8 cellular contexts compared by ENCODE assay signal in the genomic region with DNA sequence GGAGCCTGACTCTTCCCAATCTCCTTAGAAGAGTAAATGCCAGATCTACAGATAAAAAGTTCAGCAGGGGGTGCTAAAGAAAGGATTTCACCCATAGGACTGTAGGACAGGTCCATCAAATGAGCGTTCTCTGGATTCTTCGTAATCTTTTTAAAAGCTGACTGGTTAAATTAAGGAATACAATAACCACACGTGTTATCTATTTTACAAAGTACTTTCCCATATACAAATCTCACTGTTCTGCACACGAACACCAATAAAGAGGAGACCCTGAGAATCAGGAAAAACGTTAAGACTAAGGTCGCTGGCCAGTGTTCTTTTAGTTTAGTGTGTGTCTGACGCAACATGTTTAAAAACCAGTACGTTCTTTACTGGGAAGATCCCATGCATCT. TPM values are rescaled to one million over a fixed set of nuclear protein-coding genes. Genes with fewer than 3 reads are reported as not detected.
DNase-seq lines count a peak whose midpoint lies in the region; ATAC-seq, FAIRE-seq and TF ChIP-seq lines count a peak whose summit lies in the region.

No MANE protein-coding gene starts in this region.

- H3K9me3 ChIP-seq in keratinocyte (ENCODE audit: control insufficient read depth, low read depth, low read length): no peaks in the 10 kb centered on the region

- H3K9me1 ChIP-seq in keratinocyte (ENCODE audit: control insufficient read depth, extremely low read depth, insufficient read depth, low read length): no peaks in the 10 kb centered on the region

- intact Hi-C loops in MCF 10A (cut with micrococcal nuclease): loop anchor here (1.0 to 5.0 kb wide), 2 partner anchors 77 to 226 kb away; no protein-coding TSS in a partner anchor

- ATAC-seq in GM18907 (IDR thresholded peaks at IDR 0.05; ENCODE audit: unreplicated experiment): peak; percentile 30
- peak; percentile 19 for ATAC-seq in HG03108 (IDR thresholded peaks at IDR 0.05; ENCODE audit: unreplicated experiment)

- H3K9ac ChIP-seq in keratinocyte (ENCODE audit: control insufficient read depth, extremely low read depth, insufficient read depth, low read length): peak overlapping the region; percentile 86

- H3K79me2 ChIP-seq in keratinocyte (ENCODE audit: control insufficient read depth, insufficient read depth, low read length): no peaks in the 10 kb centered on the region

- peaks cover 5% of the 10 kb centered on the region for H3K4me1 ChIP-seq in keratinocyte (ENCODE audit: control insufficient read depth, extremely low read depth, insufficient read depth, low read length)

- H3K27ac ChIP-seq in keratinocyte (ENCODE audit: control insufficient read depth, insufficient read depth, low read length): peak overlapping the region; percentile 76

- H3K27me3 Mint-ChIP-seq in MCF 10A (ENCODE audit: insufficient read depth, unreplicated experiment): no peaks in the 10 kb centered on the region

- DNase-seq in CD1c-positive myeloid dendritic cell (ENCODE audit: extremely low spot score): peak; percentile 42
- peak; percentile 43 for DNase-seq in NCI-H524 treated with DMSO at 0.1 percent for 48 hours (lab: John Stamatoyannopoulos, UW)
- peak; percentile 63 for DNase-seq in MCF 10A (ENCODE audit: unreplicated experiment)
- DNase-seq in keratinocyte (ENCODE audit: low read depth, low spot score): peak; percentile 17
- DNase-seq in stromal cell of bone marrow (ENCODE audit: low read depth): peak; percentile 31
- no peak for DNase-seq in middle frontal gyrus (ENCODE audit: extremely low spot score, low spot score)

- no peak overlapping the region for H3K27ac Mint-ChIP-seq in MCF 10A (ENCODE audit: low read depth, unreplicated experiment)

- BruUV-seq in MCF 10A (replicated peaks; lab: Mats Ljungman, UMichigan): TSS peak; percentile 51

- H3K4me2 ChIP-seq in keratinocyte (ENCODE audit: control insufficient read depth, extremely low read depth, insufficient read depth, low read depth, low read length): peak overlapping the region; percentile 96

- dilution Hi-C loops in keratinocyte (cut with MboI; ENCODE audit: extremely low pct_ligation_motif_present, low sequenced_read_pairs): no loop called here

- CTCF ChIA-PET in MCF 10A (lab: Yijun Ruan, JAX): interaction anchor here (0.6 to 4.6 kb wide), 29 partner anchors 9 to 1876 kb away, joined by 3 to 143 read pairs (median 3); no protein-coding TSS in a partner anchor

- H3K36me3 Mint-ChIP-seq in MCF 10A (ENCODE audit: insufficient read depth, unreplicated experiment): peaks cover 17% of the 10 kb centered on the region

- FAIRE-seq in keratinocyte (lab: Jason Lieb, UNC): peak; percentile 69

- H2AFZ ChIP-seq in keratinocyte (ENCODE audit: control insufficient read depth, low read length): peak overlapping the region; percentile 99

- POLR2A ChIA-PET in MCF 10A (lab: Yijun Ruan, JAX): interaction anchor here (0.6 to 3.4 kb wide), 19 partner anchors 8 to 1851 kb away, joined by 3 to 24 read pairs (median 3); a partner anchor contains a TSS

- no peaks in the 10 kb centered on the region for H3K9me3 Mint-ChIP-seq in MCF 10A (ENCODE audit: unreplicated experiment)

- H3K4me1 Mint-ChIP-seq in MCF 10A (ENCODE audit: insufficient read depth, unreplicated experiment): no peaks in the 10 kb centered on the region

- no peaks in the 10 kb centered on the region for H4K20me1 ChIP-seq in keratinocyte (ENCODE audit: control insufficient read depth, extremely low read depth, insufficient read depth, low read length)

- peaks cover 3 to 21% of the 10 kb centered on the region in 2 experiments for H3K36me3 ChIP-seq in keratinocyte (ENCODE audit: control insufficient read depth in 2 of 2, extremely low read depth in 1 of 2, insufficient read depth in 2 of 2, low read length in 2 of 2)

- TF ChIP-seq CTCF in MCF 10A (IDR thresholded peaks at IDR 0.05; ENCODE audit: unreplicated experiment) (peak; percentile 40), keratinocyte (optimal IDR thresholded peaks at IDR 0.05 in 1 of 3, IDR thresholded peaks at IDR 0.05 in 1 of 3, conservative IDR thresholded peaks at IDR 0.05 in 1 of 3; ENCODE audit: extremely low read depth in 1 of 3, insufficient read depth in 2 of 3, low read length in 3 of 3) (peak; percentile 16 to 41 (median 17))

- H3K4me3 ChIP-seq in keratinocyte (ENCODE audit: control insufficient read depth in 2 of 3, extremely low read depth in 1 of 3, insufficient read depth in 2 of 3, low read depth in 1 of 3, low read length in 3 of 3): peak overlapping the region; percentile 80 to 97 (median 97)

- no peaks in the 10 kb centered on the region for H3K27me3 ChIP-seq in keratinocyte (ENCODE audit: control insufficient read depth, extremely low read depth, insufficient read depth, low read length)

- H3K4me3 Mint-ChIP-seq in MCF 10A (ENCODE audit: unreplicated experiment): no peak overlapping the region

RNA-seq across cellular contexts. Expression of a gene that starts 0.5 kb away (rescaled TPM):
- 42.9 and 47.7 TPM in 2 replicates for total RNA-seq in MCF 10A (2022)
- polyA plus RNA-seq in keratinocyte: 6.3 to 15.4 TPM (median 11.0 TPM) in 3 replicates
- 12.8 TPM for polyA plus RNA-seq in keratinocyte (2011; ENCODE audit: low read depth)
- polyA plus RNA-seq in keratinocyte (2011; cell fraction: cytosol; rRNA removed): 4.4 and 8.8 TPM in 2 replicates
- 15.4 and 21.8 TPM in 2 replicates for polyA plus RNA-seq in keratinocyte (2011; cell fraction: nucleus; rRNA removed)
- 7.8 and 15.5 TPM in 2 replicates for polyA plus RNA-seq in keratinocyte (2012; ENCODE audit: low replicate concordance)
- 3.5 to 7.0 TPM (median 4.2 TPM) in 3 replicates for polyA minus RNA-seq in keratinocyte
- 3.5 TPM for polyA minus RNA-seq in keratinocyte (2011; cell fraction: cytosol; rRNA and poly(A)+ RNA removed)
- polyA minus RNA-seq in keratinocyte (2011; cell fraction: nucleus; rRNA and poly(A)+ RNA removed): 8.7 and 11.1 TPM in 2 replicates

RNA-seq across cellular contexts. Expression of a gene that starts 0.7 kb away (rescaled TPM):
- 10.8 and 11.3 TPM in 2 replicates for total RNA-seq in MCF 10A (2022)
- polyA plus RNA-seq in keratinocyte: 8.9 to 15.0 TPM (median 12.1 TPM) in 3 replicates
- not detected for polyA plus RNA-seq in keratinocyte (2011; ENCODE audit: low read depth)
- polyA plus RNA-seq in keratinocyte (2011; cell fraction: cytosol; rRNA removed): 15.2 and 19.0 TPM in 2 replicates
- polyA plus RNA-seq in keratinocyte (2011; cell fraction: nucleus; rRNA removed): 5.0 and 7.8 TPM in 2 replicates
- polyA plus RNA-seq in keratinocyte (2012; ENCODE audit: low replicate concordance): 4.5 and 11.0 TPM in 2 replicates
- polyA minus RNA-seq in keratinocyte: 3.5 to 4.6 TPM (median 3.5 TPM) in 3 replicates
- polyA minus RNA-seq in keratinocyte (2011; cell fraction: cytosol; rRNA and poly(A)+ RNA removed): not detected
- 0.42 and 0.62 TPM in 2 replicates for polyA minus RNA-seq in keratinocyte (2011; cell fraction: nucleus; rRNA and poly(A)+ RNA removed)

RNA-seq across cellular contexts. Expression of a gene that starts 32.8 kb away (rescaled TPM):
- not detected in 2 replicates for total RNA-seq in MCF 10A (2022)
- polyA plus RNA-seq in keratinocyte: 0.46 to 0.90 TPM (median 0.50 TPM) in 3 replicates
- 1.3 TPM for polyA plus RNA-seq in keratinocyte (2011; ENCODE audit: low read depth)
- 0.31 and 0.43 TPM in 2 replicates for polyA plus RNA-seq in keratinocyte (2011; cell fraction: cytosol; rRNA removed)
- 0.19 and 0.76 TPM in 2 replicates for polyA plus RNA-seq in keratinocyte (2011; cell fraction: nucleus; rRNA removed)
- 0.63 and 0.80 TPM in 2 replicates for polyA plus RNA-seq in keratinocyte (2012; ENCODE audit: low replicate concordance)
- polyA minus RNA-seq in keratinocyte: 0.13 to 0.77 TPM in 2 of 3 replicates, not detected in the other
- polyA minus RNA-seq in keratinocyte (2011; cell fraction: cytosol; rRNA and poly(A)+ RNA removed): not detected
- polyA minus RNA-seq in keratinocyte (2011; cell fraction: nucleus; rRNA and poly(A)+ RNA removed): 0.31 TPM in 1 of 2 replicates, not detected in the other
